Comparison of ENCODE assay signal across 13 cellular contexts in the genomic region with DNA sequence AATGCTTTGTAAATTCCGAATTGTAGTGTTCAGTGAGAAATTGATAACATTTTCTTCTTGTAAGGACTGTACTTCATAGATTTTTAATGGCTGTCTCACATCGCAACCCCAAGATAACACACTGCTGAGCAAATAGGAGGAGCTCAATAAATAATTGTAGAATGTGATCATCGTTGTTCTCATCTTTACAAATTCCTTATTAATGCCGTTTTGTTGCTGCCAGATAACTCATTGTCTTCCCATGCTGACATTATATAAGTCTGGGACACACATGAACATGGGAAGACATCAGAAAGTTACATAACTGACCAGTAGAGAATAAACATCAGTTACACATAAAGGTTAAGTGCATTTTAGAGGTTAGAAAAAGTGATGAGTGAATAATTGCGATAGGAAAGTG. TPM values are rescaled to one million over a fixed set of nuclear protein-coding genes. Genes with fewer than 3 reads are reported as not detected.
DNase-seq lines count a peak whose midpoint lies in the region; TF ChIP-seq lines count a peak whose summit lies in the region.
"Had no signal": no experiment of that assay in that cellular context is flagged by ENCODE, and none has a peak within 500 bp of the region (broad histone marks: within the 10 kb centered on the region; RNA-seq: fewer than 3 reads in every experiment).

No MANE protein-coding gene starts in this region.

- no peak overlapping the region for H3K4me2 ChIP-seq in fibroblast of lung (ENCODE audit: extremely low read depth, insufficient read depth, low read length)
- peak overlapping the region; percentile 60 for H3K4me2 ChIP-seq in skeletal muscle satellite cell (ENCODE audit: low read length)

- H3K9me3 ChIP-seq in SJSA1 (replicated peaks): no peaks in the 10 kb centered on the region
- no peaks in the 10 kb centered on the region for H3K9me3 ChIP-seq in fibroblast of lung (ENCODE audit: control insufficient read depth, insufficient read depth, low read depth, low read length)
- no peaks in the 10 kb centered on the region for H3K9me3 ChIP-seq in skeletal muscle satellite cell (replicated peaks; ENCODE audit: low read length)

- no peaks in the 10 kb centered on the region for H3K79me2 ChIP-seq in fibroblast of lung (ENCODE audit: control insufficient read depth, insufficient read depth, low read length)

- no peak overlapping the region for H2AFZ ChIP-seq in fibroblast of lung (ENCODE audit: low read length)

- DNase-seq in ELR (ENCODE audit: low read depth) (peak; percentile 84), SJSA1 (ENCODE audit: low read depth in 1 of 2, low spot score in 2 of 2) (peak in 1 of 2 experiments; percentile 80), fibroblast of lung (ENCODE audit: low read depth in 2 of 2) (peak in 1 of 2 donors; percentile 79), DMS153 treated with DMSO at 0.1 percent for 48 hours (lab: John Stamatoyannopoulos, UW; ENCODE audit: unreplicated experiment) (no peak), NCI-H2029 treated with DMSO at 0.1 percent for 48 hours (lab: John Stamatoyannopoulos, UW) (no peak)
- DNase-seq in stimulated activated CD4-positive, alpha-beta T cell treated with anti-CD3 and anti-CD28 coated beads, Interleukin-2, amount 100 ng/mL, for 48 hours: no peak
- no peak for DNase-seq in activated naive CD4-positive, alpha-beta T cell (lab: John Stamatoyannopoulos, UW)
- DNase-seq: activated CD4-positive, alpha-beta T cell treated with anti-CD3 and anti-CD28 coated beads, Interleukin-2, amount 50 U/mL, for 4 hours; activated naive CD8-positive, alpha-beta T cell treated with anti-CD3 and anti-CD28 coated beads for 36 hours; activated T-cell treated with anti-CD3 and anti-CD28 coated beads, Interleukin-2, amount 50 U/mL, for 24 hours; NCI-H1694 had no signal

- no peaks in the 10 kb centered on the region for H4K20me1 ChIP-seq in fibroblast of lung (ENCODE audit: control insufficient read depth, extremely low read depth, insufficient read depth, low read length)

- TF ChIP-seq CTCF in fibroblast of lung (conservative IDR thresholded peaks at IDR 0.05 in 1 of 2, IDR thresholded peaks at IDR 0.05 in 1 of 2; ENCODE audit: low read depth in 1 of 2, low read length in 2 of 2): no peak

- H3K4me3 ChIP-seq in SJSA1 (no peak overlapping the region), fibroblast of lung (replicated peaks in 1 of 4; ENCODE audit: control extremely low read depth in 1 of 4, insufficient read depth in 1 of 4, low read depth in 3 of 4, low read length in 4 of 4) (no peak overlapping the region), skeletal muscle satellite cell (ENCODE audit: low read length) (no peak overlapping the region)
- H3K4me3 ChIP-seq: lung had no signal

- peaks cover 53% of the 10 kb centered on the region for H3K4me1 ChIP-seq in SJSA1 (replicated peaks)
- H3K4me1 ChIP-seq in fibroblast of lung (ENCODE audit: control insufficient read depth, extremely low read depth, insufficient read depth, low read length): peaks cover 13% of the 10 kb centered on the region
- peaks cover 32% of the 10 kb centered on the region for H3K4me1 ChIP-seq in skeletal muscle satellite cell (ENCODE audit: control insufficient read depth, insufficient read depth, low read length)

- H3K36me3 ChIP-seq in SJSA1 (no peaks in the 10 kb centered on the region), fibroblast of lung (ENCODE audit: control insufficient read depth, insufficient read depth, low read length) (no peaks in the 10 kb centered on the region), skeletal muscle satellite cell (ENCODE audit: insufficient read depth, low read length) (no peaks in the 10 kb centered on the region)

- H3K9ac ChIP-seq in fibroblast of lung (ENCODE audit: insufficient read depth, low read length) (no peak overlapping the region), skeletal muscle satellite cell (ENCODE audit: low read depth, low read length) (peak overlapping the region; percentile 44)

- peak overlapping the region; percentile 99 for H3K27ac ChIP-seq in SJSA1
- peak overlapping the region; percentile 40 for H3K27ac ChIP-seq in fibroblast of lung (ENCODE audit: insufficient read depth, low read length)

- H3K27me3 ChIP-seq in SJSA1 (replicated peaks) (no peaks in the 10 kb centered on the region), fibroblast of lung (ENCODE audit: control insufficient read depth, insufficient read depth, low read length) (no peaks in the 10 kb centered on the region), skeletal muscle satellite cell (ENCODE audit: control insufficient read depth, insufficient read depth, low read length) (no peaks in the 10 kb centered on the region)

RNA-seq across cellular contexts. Expression of a gene that starts 46.4 kb away (rescaled TPM):
- 11.9 and 18.2 TPM in 2 replicates for total RNA-seq in SJSA1 (2014; rRNA removed; shearing (Covaris generic))
- total RNA-seq in fibroblast of lung: 0.66 and 2.1 TPM in 2 replicates
- 0.08 and 0.20 TPM in 2 replicates for polyA plus RNA-seq in fibroblast of lung
- 0.15 and 0.51 TPM in 2 replicates for polyA plus RNA-seq in fibroblast of lung (2012)
- polyA minus RNA-seq in fibroblast of lung (ENCODE audit: low replicate concordance): not detected in 2 replicates
- 0.87 TPM in 1 of 2 replicates, not detected in the other for total RNA-seq in skeletal muscle satellite cell (2012; rRNA removed)
